In the genomic region with DNA sequence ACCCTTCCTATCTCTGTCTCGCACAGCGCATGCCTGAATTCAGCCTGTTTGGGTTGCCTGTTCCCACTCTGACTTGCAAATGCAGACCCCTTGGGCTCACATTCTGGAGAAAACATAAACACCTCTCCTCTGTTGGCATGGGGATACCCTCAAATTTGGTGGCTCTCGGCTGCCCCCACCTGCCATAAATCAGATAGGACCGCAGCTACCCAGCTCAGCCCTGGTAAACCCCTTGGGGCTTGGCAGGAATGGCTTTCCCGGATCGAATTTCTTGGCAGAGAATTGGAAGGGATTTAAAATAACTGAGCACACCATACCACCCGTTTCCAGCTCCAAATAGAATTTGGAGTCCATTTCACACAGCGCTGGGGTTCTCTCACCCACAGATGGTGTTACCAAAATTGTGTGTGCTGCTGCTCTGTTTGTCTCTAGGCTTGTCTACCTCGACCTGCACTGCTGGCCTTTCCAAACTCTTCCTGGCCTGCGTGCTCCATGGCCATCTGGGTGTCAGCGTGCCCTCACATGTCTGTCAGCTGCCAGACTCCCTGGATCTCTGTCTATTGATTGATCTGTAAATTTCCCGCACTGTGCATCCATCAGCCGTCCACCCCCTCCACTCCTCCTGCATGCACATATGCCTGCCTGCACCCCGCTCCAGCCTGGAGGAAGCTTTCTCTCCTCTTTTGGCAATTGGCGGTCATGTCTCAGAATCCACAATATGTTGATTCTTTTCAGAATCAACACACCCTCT, we compare ENCODE assay signal across 1 cellular context.
TF ChIP-seq lines count a peak whose summit lies in the region.

No MANE protein-coding gene starts in this region.

TF ChIP-seq in HCT116, 20 proteins besides CTCF, POLR2A, EP300 and RAD21 (continued from another document):
- TF ChIP-seq, protein P1, sequence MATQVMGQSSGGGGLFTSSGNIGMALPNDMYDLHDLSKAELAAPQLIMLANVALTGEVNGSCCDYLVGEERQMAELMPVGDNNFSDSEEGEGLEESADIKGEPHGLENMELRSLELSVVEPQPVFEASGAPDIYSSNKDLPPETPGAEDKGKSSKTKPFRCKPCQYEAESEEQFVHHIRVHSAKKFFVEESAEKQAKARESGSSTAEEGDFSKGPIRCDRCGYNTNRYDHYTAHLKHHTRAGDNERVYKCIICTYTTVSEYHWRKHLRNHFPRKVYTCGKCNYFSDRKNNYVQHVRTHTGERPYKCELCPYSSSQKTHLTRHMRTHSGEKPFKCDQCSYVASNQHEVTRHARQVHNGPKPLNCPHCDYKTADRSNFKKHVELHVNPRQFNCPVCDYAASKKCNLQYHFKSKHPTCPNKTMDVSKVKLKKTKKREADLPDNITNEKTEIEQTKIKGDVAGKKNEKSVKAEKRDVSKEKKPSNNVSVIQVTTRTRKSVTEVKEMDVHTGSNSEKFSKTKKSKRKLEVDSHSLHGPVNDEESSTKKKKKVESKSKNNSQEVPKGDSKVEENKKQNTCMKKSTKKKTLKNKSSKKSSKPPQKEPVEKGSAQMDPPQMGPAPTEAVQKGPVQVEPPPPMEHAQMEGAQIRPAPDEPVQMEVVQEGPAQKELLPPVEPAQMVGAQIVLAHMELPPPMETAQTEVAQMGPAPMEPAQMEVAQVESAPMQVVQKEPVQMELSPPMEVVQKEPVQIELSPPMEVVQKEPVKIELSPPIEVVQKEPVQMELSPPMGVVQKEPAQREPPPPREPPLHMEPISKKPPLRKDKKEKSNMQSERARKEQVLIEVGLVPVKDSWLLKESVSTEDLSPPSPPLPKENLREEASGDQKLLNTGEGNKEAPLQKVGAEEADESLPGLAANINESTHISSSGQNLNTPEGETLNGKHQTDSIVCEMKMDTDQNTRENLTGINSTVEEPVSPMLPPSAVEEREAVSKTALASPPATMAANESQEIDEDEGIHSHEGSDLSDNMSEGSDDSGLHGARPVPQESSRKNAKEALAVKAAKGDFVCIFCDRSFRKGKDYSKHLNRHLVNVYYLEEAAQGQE (IDR thresholded peaks at IDR 0.05; ENCODE audit: low read depth): no peak
- no peak for TF ChIP-seq FOSL1 (IDR thresholded peaks at IDR 0.05; ENCODE audit: low read depth)
TF ChIP-seq in HCT116: peak in this region for 0.
